ENCODE assay signal across 8 cellular contexts in genomic region chr11:128336203-128336602, GRCh38.
DNase-seq lines count a peak whose midpoint lies in the region; ATAC-seq and TF ChIP-seq lines count a peak whose summit lies in the region.
"Had no signal": no experiment of that assay in that cellular context is flagged by ENCODE, and none has a peak within 500 bp of the region (broad histone marks: within the 10 kb centered on the region; RNA-seq: fewer than 3 reads in every experiment).

No MANE protein-coding gene starts in this region.

- in situ Hi-C loops in brain microvascular endothelial cell (cut with HindIII; ENCODE audit: low pct_ligation_motif_present, low sequenced_read_pairs), result no loop called here

- DNase-seq in HS-27A (ENCODE audit: low read depth) (peak; percentile 36), brain microvascular endothelial cell (peak; percentile 69), left lobe of liver (ENCODE audit: low spot score) (peak; percentile 78), thyroid gland (peak; percentile 39 to 52), NCI-H1694 treated with DMSO at 0.1 percent for 48 hours (lab: John Stamatoyannopoulos, UW) (no peak), GM20000 (ENCODE audit: low spot score) (no peak)
- DNase-seq: activated CD4-positive, alpha-beta memory T cell treated with anti-CD3 and anti-CD28 coated beads for 36 hours had no signal

- H3K4me3 ChIP-seq in brain microvascular endothelial cell (ENCODE audit: low read depth, low read length) (no peak overlapping the region), thyroid gland (replicated peaks in 1 of 3) (no peak overlapping the region)

- H3K9me3 ChIP-seq in thyroid gland, result no peaks in the 10 kb centered on the region

- H3K36me3 ChIP-seq in brain microvascular endothelial cell (replicated peaks) (no peaks in the 10 kb centered on the region), thyroid gland (no peaks in the 10 kb centered on the region)

- peaks cover 2 to 7% of the 10 kb centered on the region in 2 donors for H3K4me1 ChIP-seq in thyroid gland

- ATAC-seq in left lobe of liver (peak; percentile 86), HG03442 (IDR thresholded peaks at IDR 0.05; ENCODE audit: unreplicated experiment) (no peak)

- intact Hi-C loops in thyroid gland (cut with DNase I), result no loop called here

- no peak for TF ChIP-seq POLR2A in thyroid gland (IDR thresholded peaks at IDR 0.05)

- H3K27ac ChIP-seq in brain microvascular endothelial cell (no peak overlapping the region), thyroid gland (peak overlapping the region in 2 of 3 donors; percentile 5 to 77)

- H3K27me3 ChIP-seq in brain microvascular endothelial cell (replicated peaks), result no peaks in the 10 kb centered on the region
- H3K27me3 ChIP-seq in thyroid gland, result no peaks in the 10 kb centered on the region

- TF ChIP-seq CTCF in brain microvascular endothelial cell (IDR thresholded peaks at IDR 0.05; ENCODE audit: low read depth, low read length, missing control alignments) (no peak), thyroid gland (IDR thresholded peaks at IDR 0.05) (no peak), GM20000 (IDR thresholded peaks at IDR 0.05; ENCODE audit: extremely low read depth, missing control alignments) (no peak)

- WGBS in thyroid gland, 2 donors, result 65 to 76% methylated on average over 6 of the region's 6 CpGs

Comparison
In these comparisons a context has a peak if more than half of its experiments do, and no peak if none do; other contexts are left out.
1. DNase-seq: peak in HS-27A (single experiment), brain microvascular endothelial cell (single experiment), left lobe of liver (single experiment) and thyroid gland (2 of 2); none in NCI-H1694 treated with DMSO at 0.1 percent for 48 hours (single experiment) and GM20000 (single experiment).